10 cellular contexts compared by ENCODE assay signal in genomic region chr22:28116261-28116673, GRCh38.
DNase-seq lines count a peak whose midpoint lies in the region; ATAC-seq, FAIRE-seq and TF ChIP-seq lines count a peak whose summit lies in the region.
"Had no signal": no experiment of that assay in that cellular context is flagged by ENCODE, and none has a peak within 500 bp of the region (broad histone marks: within the 10 kb centered on the region; RNA-seq: fewer than 3 reads in every experiment).

No MANE protein-coding gene starts in this region.

- H4K20me1 ChIP-seq in MM.1S (ENCODE audit: insufficient read depth, low read length): no peaks in the 10 kb centered on the region

- ATAC-seq in A549: peak; percentile 42 to 73; a peak in 4 of 6 replicates
- peak; percentile 26 for ATAC-seq in mucosa of descending colon
- no peak for ATAC-seq in HG03457 (IDR thresholded peaks at IDR 0.05; ENCODE audit: unreplicated experiment)
- ATAC-seq in HG03378 (IDR thresholded peaks at IDR 0.05; ENCODE audit: unreplicated experiment): no peak

- H2AFZ ChIP-seq in MM.1S (ENCODE audit: low read length): no peak overlapping the region

- intact Hi-C loops in mucosa of descending colon (cut with DNase I, micrococcal nuclease): no loop called here

- H3K9me2 ChIP-seq in MM.1S (replicated peaks; ENCODE audit: insufficient read depth, low read length): no peaks in the 10 kb centered on the region

- no peaks in the 10 kb centered on the region for H3K79me2 ChIP-seq in MM.1S (ENCODE audit: low read length)

- CTCF ChIA-PET in A549 (lab: Yijun Ruan, JAX): no interaction called here

- no peak for TF ChIP-seq RAD21 in A549 (conservative IDR thresholded peaks at IDR 0.05 in 1 of 2, IDR thresholded peaks at IDR 0.05 in 1 of 2)

- no peak for TF ChIP-seq CTCF in A549 (IDR thresholded peaks at IDR 0.05)
- no peak for TF ChIP-seq CTCF in mucosa of descending colon (IDR thresholded peaks at IDR 0.05)
- no peak for TF ChIP-seq CTCF in MM.1S (IDR thresholded peaks at IDR 0.05; ENCODE audit: low read length)

- H3K27ac ChIP-seq in A549: no peak overlapping the region
- H3K27ac ChIP-seq in epithelial cell of prostate: peak overlapping the region; percentile 97
- no peak overlapping the region for H3K27ac ChIP-seq in MM.1S (ENCODE audit: low read length)

- no peak for FAIRE-seq in A549 (lab: Jason Lieb, UNC)
- FAIRE-seq: TTC549 had no signal

- H3F3A ChIP-seq in MM.1S (ENCODE audit: insufficient read depth, low read length): no peaks in the 10 kb centered on the region

- H3K4me2 ChIP-seq in A549 (peak overlapping the region; percentile 32; the same call in 2 of the 3 replicates), MM.1S (ENCODE audit: low read depth, low read length) (no peak overlapping the region)

- H3K4me3 ChIP-seq in A549 (no peak overlapping the region), MG63 (no peak overlapping the region), mucosa of descending colon (no peak overlapping the region), MM.1S (ENCODE audit: low read length) (no peak overlapping the region)

- H3K9ac ChIP-seq in MM.1S (ENCODE audit: low read length): no peak overlapping the region

- 49% methylated on average over 2 of the region's 2 CpGs for WGBS in A549 (ENCODE audit: missing lambda C conversion rate)

- DNase-seq in A549 (ENCODE audit: low read depth in 1 of 2, low spot score in 1 of 2) (peak in 1 of 2 experiments; percentile 19), MG63 (peak; percentile 94), epithelial cell of prostate (ENCODE audit: low read depth, low spot score) (peak; percentile 74), mucosa of descending colon (no peak), NCI-H1417 (lab: John Stamatoyannopoulos, UW) (no peak), MM.1S (no peak)
- DNase-seq: AML-193 had no signal

- TF ChIP-seq EP300 in A549 (IDR thresholded peaks at IDR 0.05): no peak

- no peaks in the 10 kb centered on the region for H3K9me3 ChIP-seq in A549
- H3K9me3 ChIP-seq in MG63: no peaks in the 10 kb centered on the region
- H3K9me3 ChIP-seq in mucosa of descending colon: no peaks in the 10 kb centered on the region
- H3K9me3 ChIP-seq in MM.1S (replicated peaks; ENCODE audit: insufficient read depth, low read length): no peaks in the 10 kb centered on the region

- no peak for TF ChIP-seq POLR2A in A549 (IDR thresholded peaks at IDR 0.05; ENCODE audit: low read length)

- POLR2A ChIA-PET in A549 (lab: Yijun Ruan, JAX): no interaction called here

- H3K36me3 ChIP-seq in MG63: no peaks in the 10 kb centered on the region
- no peaks in the 10 kb centered on the region for H3K36me3 ChIP-seq in mucosa of descending colon (ENCODE audit: low read depth)
- no peaks in the 10 kb centered on the region for H3K36me3 ChIP-seq in MM.1S (replicated peaks; ENCODE audit: insufficient read depth, low read length)

- H3K27me3 ChIP-seq in MG63 (no peaks in the 10 kb centered on the region), MM.1S (replicated peaks; ENCODE audit: insufficient read depth, low read length) (no peaks in the 10 kb centered on the region)

- H3K4me1 ChIP-seq in A549: peaks cover 11% of the 10 kb centered on the region; the same call in 1 of the 3 replicates
- H3K4me1 ChIP-seq in mucosa of descending colon (ENCODE audit: low read depth): no peaks in the 10 kb centered on the region
- H3K4me1 ChIP-seq in MM.1S (ENCODE audit: low read length): no peaks in the 10 kb centered on the region

TF ChIP-seq in A549, 52 proteins besides CTCF, POLR2A, EP300 and RAD21:
- TF ChIP-seq HOXB13 (CRISPR knock-in tag; IDR thresholded peaks at IDR 0.05; ENCODE audit: low read depth): no peak
- no peak for TF ChIP-seq EHMT2 (IDR thresholded peaks at IDR 0.05; ENCODE audit: low read depth)
- no peak for TF ChIP-seq MAZ (IDR thresholded peaks at IDR 0.05; ENCODE audit: borderline replicate concordance, low read depth, low read length)
- no peak for TF ChIP-seq ZFP36 (IDR thresholded peaks at IDR 0.05; ENCODE audit: borderline replicate concordance, partially characterized antibody)
- TF ChIP-seq, protein P1, sequence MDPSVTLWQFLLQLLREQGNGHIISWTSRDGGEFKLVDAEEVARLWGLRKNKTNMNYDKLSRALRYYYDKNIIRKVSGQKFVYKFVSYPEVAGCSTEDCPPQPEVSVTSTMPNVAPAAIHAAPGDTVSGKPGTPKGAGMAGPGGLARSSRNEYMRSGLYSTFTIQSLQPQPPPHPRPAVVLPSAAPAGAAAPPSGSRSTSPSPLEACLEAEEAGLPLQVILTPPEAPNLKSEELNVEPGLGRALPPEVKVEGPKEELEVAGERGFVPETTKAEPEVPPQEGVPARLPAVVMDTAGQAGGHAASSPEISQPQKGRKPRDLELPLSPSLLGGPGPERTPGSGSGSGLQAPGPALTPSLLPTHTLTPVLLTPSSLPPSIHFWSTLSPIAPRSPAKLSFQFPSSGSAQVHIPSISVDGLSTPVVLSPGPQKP (IDR thresholded peaks at IDR 0.05; ENCODE audit: low read depth, low read length): no peak
- no peak for TF ChIP-seq CBX2 (IDR thresholded peaks at IDR 0.05; ENCODE audit: borderline replicate concordance, low read depth)
- TF ChIP-seq ESRRA (IDR thresholded peaks at IDR 0.05; ENCODE audit: borderline replicate concordance, low read length): no peak

Comparison
In these comparisons a context has a peak if more than half of its experiments do, and no peak if none do; other contexts are left out.
1. ATAC-seq: peak in A549 (2 of 2) and mucosa of descending colon (single experiment); none in HG03457 (single experiment) and HG03378 (single experiment).
2. DNase-seq: peak in MG63 (single experiment) and epithelial cell of prostate (single experiment); none in mucosa of descending colon (0 of 3), NCI-H1417 (0 of 3) and MM.1S (single experiment).